8 cellular contexts compared by ENCODE assay signal in the genomic region with DNA sequence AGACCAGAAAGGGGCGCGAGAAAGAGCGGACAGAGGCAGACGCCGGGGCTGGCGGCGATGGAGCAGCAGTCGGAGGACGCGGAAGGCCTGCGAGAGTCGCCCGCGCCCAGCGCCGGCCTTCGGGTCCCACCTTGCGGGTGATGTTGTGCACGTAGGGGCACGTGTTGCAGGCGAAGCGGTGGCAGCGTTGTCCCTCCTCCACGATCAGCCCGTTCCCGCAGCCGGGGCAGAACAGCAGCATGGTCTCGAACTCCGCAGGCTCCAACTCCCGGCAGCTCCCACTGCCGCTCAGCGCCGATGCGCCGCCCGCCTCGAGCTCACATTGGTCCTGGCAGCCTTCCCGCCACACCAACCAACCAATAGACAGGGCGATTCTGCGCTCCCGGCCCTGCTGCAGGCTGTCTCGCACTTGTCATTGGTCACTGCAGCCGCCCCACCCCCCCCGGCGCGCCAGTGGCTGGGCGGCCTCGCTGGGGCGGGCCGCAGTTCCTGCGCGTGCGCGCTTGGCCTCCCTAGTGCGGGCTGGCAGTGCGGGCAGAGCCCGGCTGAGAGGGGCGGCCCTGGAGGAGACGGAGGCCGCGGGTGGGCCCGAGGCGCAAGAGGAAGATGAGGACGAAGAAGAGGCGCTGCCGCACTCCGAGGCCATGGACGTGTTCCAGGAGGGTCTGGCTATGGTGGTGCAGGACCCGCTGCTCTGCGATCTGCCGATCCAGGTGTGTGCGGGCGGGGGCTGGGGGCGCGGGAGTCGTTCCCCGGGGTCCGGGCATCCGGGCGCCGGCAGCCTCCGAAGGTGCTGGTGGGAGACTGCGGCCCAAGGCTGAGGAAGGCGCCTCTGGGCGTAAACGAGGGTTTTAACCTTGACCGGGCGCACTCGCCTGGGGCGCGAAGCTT. TPM values are rescaled to one million over a fixed set of nuclear protein-coding genes. Genes with fewer than 3 reads are reported as not detected.
DNase-seq lines count a peak whose midpoint lies in the region; ATAC-seq, FAIRE-seq and TF ChIP-seq lines count a peak whose summit lies in the region.

A gene (minus strand): TSS at position 263 of the 891 bp plus-strand sequence. CDS start 22 bp downstream, at position 241.
A gene (plus strand): TSS at position 483 of the 891 bp plus-strand sequence. CDS start 189 bp downstream, at position 672.

- peak within 1 kb of the TSS; percentile 18 to 48 (median 36) for H3K27ac ChIP-seq in pancreas
- H3K27ac ChIP-seq in tibial artery = peak within 1 kb of the TSS; percentile 73 to 77

- H3K4me1 ChIP-seq in pancreas (peaks cover 0 to 5% (median 0%) of the 10 kb centered on the region in 3 donors), tibial artery (peaks cover 0 to 19% (median 10%) of the 10 kb centered on the region in 4 donors)

- H3K9me3 Mint-ChIP-seq in activated naive CD8-positive, alpha-beta T cell (ENCODE audit: low read depth) = no peaks in the 10 kb centered on the region

- H3K9me3 ChIP-seq in pancreas (no peaks in the 10 kb centered on the region), tibial artery (no peaks in the 10 kb centered on the region)

- 0 to 1% methylated on average over 81 to 91 of the region's 91 CpGs for WGBS in pancreas, 2 donors

- TF ChIP-seq CTCF in pancreas (IDR thresholded peaks at IDR 0.05) (no peak), tibial artery (IDR thresholded peaks at IDR 0.05) (no peak)

- peaks cover 26% of the 10 kb centered on the region for H3K4me1 Mint-ChIP-seq in activated naive CD8-positive, alpha-beta T cell (ENCODE audit: low read depth)

- DNase-seq in NCI-H1105 treated with DMSO at 0.1 percent for 48 hours (lab: John Stamatoyannopoulos, UW) = peak; percentile 91
- DNase-seq in SKM-1 treated with dmso at 0.1 percent for 144 hours (lab: John Stamatoyannopoulos, UW; ENCODE audit: unreplicated experiment) = peak; percentile 96
- DNase-seq in Right ventricle myocardium superior = peak; percentile 100
- DNase-seq in pancreas = peak; percentile 98 to 100 (median 99)
- peak; percentile 100 for DNase-seq in tibial artery

- no peaks in the 10 kb centered on the region for H3K27me3 Mint-ChIP-seq in activated naive CD8-positive, alpha-beta T cell

- no peak for FAIRE-seq in pancreas (lab: Jason Lieb, UNC)

- H3K27me3 ChIP-seq in pancreas = no peaks in the 10 kb centered on the region
- no peaks in the 10 kb centered on the region for H3K27me3 ChIP-seq in tibial artery

- peak within 1 kb of the TSS; percentile 99 for H3K4me3 Mint-ChIP-seq in activated naive CD8-positive, alpha-beta T cell

- H3K27ac Mint-ChIP-seq in activated naive CD8-positive, alpha-beta T cell = peak within 1 kb of the TSS; percentile 98

- peaks cover 6% of the 10 kb centered on the region for H3K36me3 Mint-ChIP-seq in activated naive CD8-positive, alpha-beta T cell

- intact Hi-C loops in Right ventricle myocardium superior (cut with DNase I) = no loop called here
- intact Hi-C loops in pancreas (cut with DNase I) = no loop called here
- intact Hi-C loops in tibial artery (cut with DNase I; ENCODE audit: low total_unique reads) = no loop called here

- H3K4me3 ChIP-seq in pancreas (peak within 1 kb of the TSS; percentile 42 to 93 (median 72)), tibial artery (peak within 1 kb of the TSS; percentile 67 to 72)

- ATAC-seq in HG02642 (IDR thresholded peaks at IDR 0.05; ENCODE audit: poor library complexity, unreplicated experiment) (peak; percentile 94), Right ventricle myocardium superior (ENCODE audit: poor library complexity) (peak; percentile 96), pancreas (peak; percentile 96 to 99 (median 96))

- TF ChIP-seq POLR2A in GM10847 (IDR thresholded peaks at IDR 0.05; ENCODE audit: extremely low read depth, insufficient read length) = peak; percentile 77

- H3K36me3 ChIP-seq in pancreas (peaks cover 0 to 9% (median 0%) of the 10 kb centered on the region in 3 donors), tibial artery (peaks cover 30 to 38% (median 34%) of the 10 kb centered on the region in 3 donors)

RNA-seq across cellular contexts. Expression of the first gene that starts in this region (rescaled TPM):
- total RNA-seq in Right ventricle myocardium superior = 11.1 TPM
- 1 to 10 TPM; 2.8 to 4.7 (median 4.1) TPM for total RNA-seq in pancreas
- 1 to 10 TPM; 4.1 to 5.3 TPM for polyA plus RNA-seq in pancreas

RNA-seq across cellular contexts. Expression of the second gene that starts in this region (rescaled TPM):
- 79.9 TPM for total RNA-seq in Right ventricle myocardium superior
- 1 to 10 TPM; 6.8 to 9.2 (median 7.8) TPM for total RNA-seq in pancreas
- 10 to 100 TPM; 17.1 to 17.3 TPM for polyA plus RNA-seq in pancreas

Comparison
In these comparisons a context has a peak if more than half of its experiments do, and no peak if none do; other contexts are left out.
1. Peak in every context shown above with its lines: DNase-seq, ATAC-seq, H3K4me3 ChIP-seq and H3K27ac ChIP-seq.